Comparison of ENCODE assay signal across 8 cellular contexts in genomic region chr12:52691076-52691764, GRCh38. TPM values are rescaled to one million over a fixed set of nuclear protein-coding genes. Genes with fewer than 3 reads are reported as not detected.
DNase-seq lines count a peak whose midpoint lies in the region; ATAC-seq, FAIRE-seq and TF ChIP-seq lines count a peak whose summit lies in the region.

No MANE protein-coding gene starts in this region.

- H3K36me3 ChIP-seq in H1 (ENCODE audit: control insufficient read depth in 2 of 4, insufficient read depth in 4 of 4, low read length in 3 of 4) (no peaks in the 10 kb centered on the region), pancreas (no peaks in the 10 kb centered on the region), vagina (no peaks in the 10 kb centered on the region)

- H3K9me3 Mint-ChIP-seq in activated CD4-positive, alpha-beta T cell treated with anti-CD3 and anti-CD28 coated beads, Interleukin-2, amount 10 ng/mL, durations not matched to agents 24 days and 14 days, result no peaks in the 10 kb centered on the region

- H3K4me3 Mint-ChIP-seq in activated CD4-positive, alpha-beta T cell treated with anti-CD3 and anti-CD28 coated beads, Interleukin-2, amount 10 ng/mL, durations not matched to agents 24 days and 14 days, result peak overlapping the region; percentile 83

- peak overlapping the region; percentile 39; the same call in 1 of the 2 replicates for H4K8ac ChIP-seq in H1 (ENCODE audit: extremely low read depth, insufficient read depth, low read length)

- 0 out of 2 replicates have a peak overlapping the region, but pooled peaks have one; percentile 45 for H2BK5ac ChIP-seq in H1 (ENCODE audit: low read depth, low read length)

- no peak for FAIRE-seq in H1 (lab: Jason Lieb, UNC)
- no peak for FAIRE-seq in pancreas (lab: Jason Lieb, UNC)
- no peak for FAIRE-seq in GM12891 (lab: Jason Lieb, UNC)

- TF ChIP-seq CTCF in H1 (IDR thresholded peaks at IDR 0.05; ENCODE audit: control extremely low read depth in 1 of 3, insufficient read depth in 1 of 3, low read depth in 1 of 3, low read length in 3 of 3) (no peak), pancreas (IDR thresholded peaks at IDR 0.05) (no peak), vagina (IDR thresholded peaks at IDR 0.05) (no peak)

- H3K4me3 ChIP-seq in H1 (ENCODE audit: extremely low read depth in 1 of 4, insufficient read depth in 2 of 4, low read depth in 3 of 4, low read length in 4 of 4) (peak overlapping the region; percentile 31 to 58 (median 36)), pancreas (peak overlapping the region in 2 of 4 donors; percentile 20 to 34), vagina (peak overlapping the region; percentile 22 to 41)

- no peak overlapping the region for H3K27ac Mint-ChIP-seq in activated CD4-positive, alpha-beta T cell treated with anti-CD3 and anti-CD28 coated beads, Interleukin-2, amount 10 ng/mL, durations not matched to agents 24 days and 14 days

- POLR2A ChIA-PET in H1 (lab: Charles Lee; ENCODE audit: partially characterized antibody), result interaction anchor here (0.9 to 1.0 kb wide), 2 partner anchors 42 to 315 kb away, joined by 3 to 4 read pairs; partner anchors contain the start of gene EIF4B

- intact Hi-C loops in activated CD4-positive, alpha-beta T cell treated with anti-CD3 and anti-CD28 coated beads, Interleukin-2, amount 10 ng/mL, durations not matched to agents 24 days and 14 days (cut with micrococcal nuclease), result no loop called here
- intact Hi-C loops in pancreas (cut with DNase I) (no loop called here), vagina (cut with DNase I) (no loop called here)

- H3K27ac ChIP-seq in H1 (ENCODE audit: low read depth, low read length) (no peak overlapping the region), pancreas (no peak overlapping the region), vagina (no peak overlapping the region)

- TF ChIP-seq POLR2A in H1 (IDR thresholded peaks at IDR 0.05; ENCODE audit: control extremely low read depth in 1 of 2, low read depth in 2 of 2, low read length in 2 of 2) (no peak), vagina (IDR thresholded peaks at IDR 0.05) (no peak), GM12891 (IDR thresholded peaks at IDR 0.05; ENCODE audit: low read depth, low read length) (no peak)

- peaks cover 60% of the 10 kb centered on the region for H3K27me3 Mint-ChIP-seq in activated CD4-positive, alpha-beta T cell treated with anti-CD3 and anti-CD28 coated beads, Interleukin-2, amount 10 ng/mL, durations not matched to agents 24 days and 14 days

- H3K9me3 ChIP-seq in H1 (ENCODE audit: insufficient read depth in 2 of 2, low read depth in 1 of 2, low read length in 1 of 2), result no peaks in the 10 kb centered on the region
- no peaks in the 10 kb centered on the region for H3K9me3 ChIP-seq in pancreas
- H3K9me3 ChIP-seq in vagina, result no peaks in the 10 kb centered on the region

- TF ChIP-seq RAD21 in Ishikawa (IDR thresholded peaks at IDR 0.05; ENCODE audit: low read depth) (no peak), H1 (IDR thresholded peaks at IDR 0.05 in 1 of 2, conservative IDR thresholded peaks at IDR 0.05 in 1 of 2; ENCODE audit: low read depth in 2 of 2, low read length in 2 of 2) (no peak)

- peak overlapping the region; percentile 75 to 79 for H3K4me2 ChIP-seq in H1 (ENCODE audit: insufficient read depth in 1 of 2, low read depth in 2 of 2, low read length in 2 of 2)

- H2AFZ ChIP-seq in H1 (ENCODE audit: low read length), result peak overlapping the region; percentile 95

- 0 out of 2 replicates have a peak overlapping the region, but pooled peaks have one; percentile 1 for H3K18ac ChIP-seq in H1 (ENCODE audit: extremely low read depth, low read length)

- no peak overlapping the region for H2AK5ac ChIP-seq in H1 (ENCODE audit: low read depth, low read length)

- H3K56ac ChIP-seq in H1 (replicated peaks; ENCODE audit: insufficient read length, low read depth, low read length), result no peak overlapping the region

- no peak overlapping the region for H3K4ac ChIP-seq in H1 (replicated peaks; ENCODE audit: insufficient read length, low read depth, low read length)

- peaks cover 6% of the 10 kb centered on the region; the same call in 1 of the 2 replicates for H3K23me2 ChIP-seq in H1 (ENCODE audit: low read depth, low read length)

- H3K4me1 Mint-ChIP-seq in activated CD4-positive, alpha-beta T cell treated with anti-CD3 and anti-CD28 coated beads, Interleukin-2, amount 10 ng/mL, durations not matched to agents 24 days and 14 days, result peaks cover 8% of the 10 kb centered on the region

- H2BK15ac ChIP-seq in H1 (ENCODE audit: low read length), result no peak overlapping the region

- no peak overlapping the region for H3K23ac ChIP-seq in H1 (ENCODE audit: insufficient read length)

- H3K4me1 ChIP-seq in H1 (replicated peaks in 1 of 4; ENCODE audit: control insufficient read depth in 3 of 4, insufficient read depth in 4 of 4, low read length in 3 of 4) (peaks cover 0 to 9% (median 3%) of the 10 kb centered on the region in 4 experiments; a peak in 2 of 7 replicates), pancreas (no peaks in the 10 kb centered on the region), vagina (peaks cover 11% of the 10 kb centered on the region)

- peak overlapping the region in 2 of 4 experiments; percentile 29 to 67; a peak in 2 of 7 replicates for H3K9ac ChIP-seq in H1 (replicated peaks in 1 of 4; ENCODE audit: extremely low read depth in 1 of 4, low read depth in 3 of 4, low read length in 3 of 4)

- ATAC-seq in pancreas, result peak; percentile 48 to 74 (median 65)
- no peak for ATAC-seq in GM18858 (IDR thresholded peaks at IDR 0.05; ENCODE audit: unreplicated experiment)
- ATAC-seq in GM18520 (IDR thresholded peaks at IDR 0.05; ENCODE audit: unreplicated experiment), result no peak

- no peak overlapping the region for H2BK20ac ChIP-seq in H1 (ENCODE audit: low read length)

- CTCF ChIA-PET in H1 (lab: Charles Lee; ENCODE audit: partially characterized antibody), result interaction anchor here (0.7 to 3.8 kb wide), 24 partner anchors 11 to 296 kb away, joined by 3 to 39 read pairs (median 4); partner anchors contain the start of gene KRT1

- H4K5ac ChIP-seq in H1 (ENCODE audit: insufficient read length, low read depth, low read length), result no peak overlapping the region

- H3K27me3 ChIP-seq in H1 (replicated peaks in 1 of 4; ENCODE audit: control insufficient read depth in 3 of 4, extremely low read depth in 1 of 4, insufficient read depth in 3 of 4, low read length in 3 of 4) (peaks cover 0 to 30% (median 16%) of the 10 kb centered on the region in 4 experiments; a peak in 6 of 7 replicates), pancreas (peaks cover 0 to 4% (median 0%) of the 10 kb centered on the region in 4 donors), vagina (no peaks in the 10 kb centered on the region)

- H3K79me1 ChIP-seq in H1 (ENCODE audit: low read depth, low read length), result no peaks in the 10 kb centered on the region; the same call in 1 of the 2 replicates

- no peak overlapping the region for H3K14ac ChIP-seq in H1 (ENCODE audit: insufficient read length)

- DNase-seq in activated CD4-positive, alpha-beta T cell treated with anti-CD3 and anti-CD28 coated beads, Interleukin-2, amount 10 ng/mL, durations not matched to agents 24 days and 14 days, result peak; percentile 84
- DNase-seq in H1 (ENCODE audit: low read depth in 1 of 2, low spot score in 2 of 2) (peak in 1 of 2 experiments; percentile 68), pancreas (peak in 2 of 6 donors; percentile 34 to 71), vagina (ENCODE audit: extremely low spot score in 2 of 2) (no peak), GM12891 (ENCODE audit: insufficient read length, low spot score) (no peak)

- WGBS in H1 (ENCODE audit: extremely low coverage in 1 of 2, insufficient coverage in 1 of 2, insufficient read length in 1 of 2, insufficient replicate concordance in 2 of 2, low coverage in 1 of 2, low lambda C conversion rate in 2 of 2, missing lambda C conversion rate in 1 of 2), 2 experiments, result 11% methylated on average over 40 of the region's 45 CpGs; no CpG with 5 or more reads in 1 of the 2 experiments
- WGBS in pancreas, 2 donors, result 7 to 13% methylated on average over 28 to 45 of the region's 45 CpGs

- TF ChIP-seq EP300 in Ishikawa (IDR thresholded peaks at IDR 0.05; ENCODE audit: borderline replicate concordance) (peak; percentile 27; the same call in 1 of the 2 replicates), H1 (IDR thresholded peaks at IDR 0.05; ENCODE audit: borderline replicate concordance in 1 of 2, low read depth in 2 of 2, low read length in 2 of 2) (no peak)

- H4K20me1 ChIP-seq in H1 (replicated peaks in 1 of 2; ENCODE audit: control insufficient read depth in 1 of 2, insufficient read depth in 2 of 2, low read length in 2 of 2), result peaks cover 0 to 2% of the 10 kb centered on the region in 2 experiments

- no peak overlapping the region for H2BK120ac ChIP-seq in H1 (replicated peaks; ENCODE audit: low read depth, low read length)

- H3K79me2 ChIP-seq in H1 (ENCODE audit: control insufficient read depth in 1 of 2, insufficient read depth in 2 of 2, low read length in 2 of 2), result no peaks in the 10 kb centered on the region

- H4K91ac ChIP-seq in H1 (replicated peaks; ENCODE audit: insufficient read length, low read length), result peak overlapping the region; percentile 49

- H3K36me3 Mint-ChIP-seq in activated CD4-positive, alpha-beta T cell treated with anti-CD3 and anti-CD28 coated beads, Interleukin-2, amount 10 ng/mL, durations not matched to agents 24 days and 14 days (ENCODE audit: low read depth), result no peaks in the 10 kb centered on the region

- H2BK12ac ChIP-seq in H1 (ENCODE audit: low read depth, low read length), result 0 out of 2 replicates have a peak overlapping the region, but pooled peaks have one; percentile 64

RNA-seq across cellular contexts. Expression of gene KRT1, which starts 11.0 kb away (rescaled TPM):
- not detected in 2 replicates for total RNA-seq in activated CD4-positive, alpha-beta T cell treated with anti-CD3 and anti-CD28 coated beads, Interleukin-2, amount 10 ng/mL, durations not matched to agents 24 days and 14 days
- total RNA-seq in H1 (2021; fragmentation: NEBNext Ultra II Directional; extraction: Animal tissue kit (Norgen Biotek cat#: 25700)), result not detected in 2 replicates
- polyA plus RNA-seq in H1 (2011; rRNA removed), result not detected in 2 replicates
- not detected for polyA plus RNA-seq in H1 (2011; cell fraction: cytosol; rRNA removed)
- not detected for polyA plus RNA-seq in H1 (2011; cell fraction: nucleus; rRNA removed)
- not detected in 4 replicates for polyA plus RNA-seq in H1 (2012, experiment 1 of 2)
- not detected for polyA plus RNA-seq in H1 (2012, experiment 2 of 2)
- polyA plus RNA-seq in H1 (2013, experiment 1 of 2), result not detected
- polyA plus RNA-seq in H1 (2013, experiment 2 of 2), result not detected
- not detected in 2 replicates for polyA minus RNA-seq in H1 (2011; rRNA and poly(A)+ RNA removed)
- not detected for polyA minus RNA-seq in H1 (2011; cell fraction: cytosol; rRNA and poly(A)+ RNA removed)
- not detected for polyA minus RNA-seq in H1 (2011; cell fraction: nucleus; rRNA and poly(A)+ RNA removed)
- total RNA-seq in pancreas, result under 1 TPM in 2 of 6 donors, not detected in 4; 0.17 to 0.41 TPM
- not detected for polyA plus RNA-seq in pancreas
- total RNA-seq in vagina, result 886 TPM
- not detected for polyA plus RNA-seq in GM12891 (2012; ENCODE audit: low read depth, missing spikeins)

RNA-seq across cellular contexts. Expression of gene KRT77, which starts 12.1 kb away (rescaled TPM):
- total RNA-seq in activated CD4-positive, alpha-beta T cell treated with anti-CD3 and anti-CD28 coated beads, Interleukin-2, amount 10 ng/mL, durations not matched to agents 24 days and 14 days, result not detected in 2 replicates
- 0.10 TPM in 1 of 2 replicates, not detected in the other for total RNA-seq in H1 (2021; fragmentation: NEBNext Ultra II Directional; extraction: Animal tissue kit (Norgen Biotek cat#: 25700))
- 0.02 TPM in 2 replicates for polyA plus RNA-seq in H1 (2011; rRNA removed)
- polyA plus RNA-seq in H1 (2011; cell fraction: cytosol; rRNA removed), result not detected
- not detected for polyA plus RNA-seq in H1 (2011; cell fraction: nucleus; rRNA removed)
- polyA plus RNA-seq in H1 (2012, experiment 1 of 2), result not detected in 4 replicates
- polyA plus RNA-seq in H1 (2012, experiment 2 of 2), result not detected
- not detected for polyA plus RNA-seq in H1 (2013, experiment 1 of 2)
- polyA plus RNA-seq in H1 (2013, experiment 2 of 2), result not detected
- polyA minus RNA-seq in H1 (2011; rRNA and poly(A)+ RNA removed), result not detected in 2 replicates
- polyA minus RNA-seq in H1 (2011; cell fraction: cytosol; rRNA and poly(A)+ RNA removed), result not detected
- polyA minus RNA-seq in H1 (2011; cell fraction: nucleus; rRNA and poly(A)+ RNA removed), result not detected
- total RNA-seq in pancreas, result not detected
- under 1 TPM in 1 of 2 donors, not detected in 1; 0.07 TPM for polyA plus RNA-seq in pancreas
- total RNA-seq in vagina, result 2.5 TPM
- not detected for polyA plus RNA-seq in GM12891 (2012; ENCODE audit: low read depth, missing spikeins)

RNA-seq across cellular contexts. Expression of gene KRT2, which starts 39.2 kb away (rescaled TPM):
- total RNA-seq in activated CD4-positive, alpha-beta T cell treated with anti-CD3 and anti-CD28 coated beads, Interleukin-2, amount 10 ng/mL, durations not matched to agents 24 days and 14 days, result not detected in 2 replicates
- not detected in 2 replicates for total RNA-seq in H1 (2021; fragmentation: NEBNext Ultra II Directional; extraction: Animal tissue kit (Norgen Biotek cat#: 25700))
- polyA plus RNA-seq in H1 (2011; rRNA removed), result not detected in 2 replicates
- polyA plus RNA-seq in H1 (2011; cell fraction: cytosol; rRNA removed), result not detected
- not detected for polyA plus RNA-seq in H1 (2011; cell fraction: nucleus; rRNA removed)
- not detected in 4 replicates for polyA plus RNA-seq in H1 (2012, experiment 1 of 2)
- not detected for polyA plus RNA-seq in H1 (2012, experiment 2 of 2)
- polyA plus RNA-seq in H1 (2013, experiment 1 of 2), result not detected
- not detected for polyA plus RNA-seq in H1 (2013, experiment 2 of 2)
- 0.46 TPM in 1 of 2 replicates, not detected in the other for polyA minus RNA-seq in H1 (2011; rRNA and poly(A)+ RNA removed)
- not detected for polyA minus RNA-seq in H1 (2011; cell fraction: cytosol; rRNA and poly(A)+ RNA removed)
- not detected for polyA minus RNA-seq in H1 (2011; cell fraction: nucleus; rRNA and poly(A)+ RNA removed)
- total RNA-seq in pancreas, result not detected
- under 1 TPM in 1 of 2 donors, not detected in 1; 0.02 TPM for polyA plus RNA-seq in pancreas
- 2.0 TPM for total RNA-seq in vagina
- not detected for polyA plus RNA-seq in GM12891 (2012; ENCODE audit: low read depth, missing spikeins)

Comparison
In these comparisons a context has a peak if more than half of its experiments do, and no peak if none do; other contexts are left out.
1. ATAC-seq: peak in pancreas (4 of 4); none in GM18858 (single experiment) and GM18520 (single experiment).
2. RNA of gene KRT1, which starts 11.0 kb away (total RNA-seq): 886 TPM in vagina (single experiment); 0.17 to 0.41 TPM in pancreas, not detected in activated CD4-positive, alpha-beta T cell treated with anti-CD3 and anti-CD28 coated beads, Interleukin-2, amount 10 ng/mL, durations not matched to agents 24 days and 14 days and not detected in H1; every median in the first group is over 100 times any median in the second.